Comparison of ENCODE assay signal across 13 cellular contexts in genomic region chr1:170321113-170321512, GRCh38.
"Had no signal": no experiment of that assay in that cellular context is flagged by ENCODE, and none has a peak within 500 bp of the region (broad histone marks: within the 10 kb centered on the region; RNA-seq: fewer than 3 reads in every experiment).

No MANE protein-coding gene starts in this region.

- H3K9me3 ChIP-seq: upper lobe of left lung had no signal

- H3K27ac ChIP-seq: upper lobe of left lung, VCaP had no signal

- H3K4me3 ChIP-seq: upper lobe of left lung had no signal

- H3K27me3 ChIP-seq: upper lobe of left lung had no signal

- DNase-seq: activated CD4-positive, alpha-beta memory T cell treated with anti-CD3 and anti-CD28 coated beads, Interleukin-2, amount 10 ng/mL, durations not matched to agents 7 days and 5 days; activated CD4-positive, alpha-beta T cell treated with anti-CD3 and anti-CD28 coated beads for 36 hours; activated gamma-delta T cell; activated naive CD8-positive, alpha-beta T cell treated with anti-CD3 and anti-CD28 coated beads for 36 hours; activated T-cell treated with anti-CD3 and anti-CD28 coated beads, Interleukin-2, amount 50 U/mL, for 48 hours; anterior cingulate cortex; effector memory CD4-positive, alpha-beta T cell; glutamatergic neuron; naive thymus-derived CD4-positive, alpha-beta T cell; right cardiac atrium; T-cell; upper lobe of left lung had no signal

- H3K36me3 ChIP-seq: upper lobe of left lung had no signal

- ATAC-seq: activated CD4-positive, alpha-beta T cell treated with anti-CD3 and anti-CD28 coated beads for 36 hours; naive thymus-derived CD4-positive, alpha-beta T cell; right cardiac atrium; T-cell had no signal

- H3K4me1 ChIP-seq: upper lobe of left lung had no signal
